ENCODE assay signal across 16 cellular contexts in the genomic region with DNA sequence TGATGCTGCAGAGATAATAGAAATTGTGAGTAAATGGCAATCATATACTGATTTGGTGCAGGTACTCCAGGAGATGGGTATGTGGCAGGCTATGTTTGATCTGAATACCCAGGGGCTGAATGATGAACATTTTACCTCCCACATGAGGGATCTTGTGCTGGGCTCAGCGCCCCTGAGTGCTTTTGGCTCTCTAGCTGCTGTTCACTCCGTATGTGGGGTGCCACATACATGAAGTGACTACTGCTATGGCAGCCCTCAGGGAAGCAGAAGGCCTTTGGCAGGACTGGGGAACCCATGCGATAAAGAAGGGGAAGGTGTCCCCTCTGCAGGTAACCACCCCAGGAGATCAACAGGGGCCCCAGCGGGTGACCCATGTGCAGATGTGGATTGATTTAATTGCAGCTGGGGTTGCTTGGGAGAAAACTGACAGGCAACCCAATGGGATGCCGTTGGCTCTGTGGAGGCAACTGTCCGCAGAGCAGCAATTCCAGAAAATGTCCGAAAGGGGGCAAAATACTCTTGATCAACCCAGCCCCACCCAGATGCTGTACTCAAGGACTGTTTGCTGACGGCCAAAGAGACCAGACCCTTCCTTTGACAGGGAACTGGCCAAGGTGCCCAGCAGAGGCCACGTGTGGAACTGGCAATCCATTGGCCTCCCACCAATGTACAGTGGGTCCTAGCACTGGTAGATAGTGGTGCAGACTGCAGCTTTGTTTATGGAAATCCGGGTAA. TPM values are rescaled to one million over a fixed set of nuclear protein-coding genes. Genes with fewer than 3 reads are reported as not detected.
A peak's percentile ranks its signal among the peaks of the same experiment; 100 is the strongest.
DNase-seq lines count a peak whose midpoint lies in the region; ATAC-seq and TF ChIP-seq lines count a peak whose summit lies in the region.
"Had no signal": no experiment of that assay in that cellular context is flagged by ENCODE, and none has a peak within 500 bp of the region (broad histone marks: within the 10 kb centered on the region; RNA-seq: fewer than 3 reads in every experiment).

No MANE protein-coding gene starts in this region.

- intact Hi-C loops in psoas muscle (cut with DNase I) (no loop called here), sciatic nerve (cut with DNase I) (no loop called here)

- 41 to 43% (median 42%) methylated on average over 10 of the region's 10 CpGs for WGBS in psoas muscle, 3 donors

- H3K4me3 ChIP-seq in GM23338 (no peak overlapping the region), psoas muscle (no peak overlapping the region)
- H3K4me3 ChIP-seq: esophagus squamous epithelium, heart left ventricle, stomach had no signal

- no peaks in the 10 kb centered on the region for H3K36me3 Mint-ChIP-seq in GM23338 (ENCODE audit: low read depth)
- no peaks in the 10 kb centered on the region for H3K36me3 Mint-ChIP-seq in endothelial cell (ENCODE audit: low read depth, unreplicated experiment)
- H3K36me3 Mint-ChIP-seq: activated CD8-positive, alpha-beta memory T cell treated with anti-CD3 and anti-CD28 coated beads, Interleukin-2, amount 10 ng/mL, durations not matched to agents 7 days and 5 days had no signal

- no peaks in the 10 kb centered on the region for H3K79me2 ChIP-seq in GM23338 (replicated peaks; ENCODE audit: insufficient read depth)

- no peak overlapping the region for H3K27ac ChIP-seq in GM23338 (ENCODE audit: low read depth)
- no peak overlapping the region for H3K27ac ChIP-seq in psoas muscle
- H3K27ac ChIP-seq: esophagus squamous epithelium, heart left ventricle, stomach had no signal

- H3K9me3 ChIP-seq in psoas muscle = no peaks in the 10 kb centered on the region
- H3K9me3 ChIP-seq: esophagus squamous epithelium, heart left ventricle, stomach had no signal

- no peaks in the 10 kb centered on the region for H4K20me1 ChIP-seq in GM23338 (replicated peaks; ENCODE audit: insufficient read depth)

- 0 out of 2 replicates have a peak, but pooled peaks cover 15% of the 10 kb centered on the region for H3K27me3 ChIP-seq in GM23338 (ENCODE audit: insufficient read depth)
- no peaks in the 10 kb centered on the region for H3K27me3 ChIP-seq in psoas muscle (ENCODE audit: insufficient read depth in 3 of 3, low read length in 2 of 3)
- H3K27me3 ChIP-seq: esophagus squamous epithelium, heart left ventricle, stomach had no signal

- TF ChIP-seq CTCF in GM23338 (conservative IDR thresholded peaks at IDR 0.05; ENCODE audit: low read depth in 2 of 2) (peak; percentile 48 to 63), endothelial cell (IDR thresholded peaks at IDR 0.05; ENCODE audit: unreplicated experiment) (peak; percentile 30), psoas muscle (IDR thresholded peaks at IDR 0.05) (no peak)

- H3K4me1 Mint-ChIP-seq in GM23338 (no peaks in the 10 kb centered on the region), endothelial cell (ENCODE audit: unreplicated experiment) (peaks cover 3% of the 10 kb centered on the region)
- H3K4me1 Mint-ChIP-seq: activated CD8-positive, alpha-beta memory T cell treated with anti-CD3 and anti-CD28 coated beads, Interleukin-2, amount 10 ng/mL, durations not matched to agents 7 days and 5 days had no signal

- H2AFZ ChIP-seq in GM23338 = no peak overlapping the region

- H3K27me3 Mint-ChIP-seq in GM23338 (ENCODE audit: insufficient read depth, low read depth, poor library complexity) = peaks cover 12% of the 10 kb centered on the region
- peaks cover 5% of the 10 kb centered on the region for H3K27me3 Mint-ChIP-seq in endothelial cell (ENCODE audit: unreplicated experiment)
- H3K27me3 Mint-ChIP-seq: activated CD8-positive, alpha-beta memory T cell treated with anti-CD3 and anti-CD28 coated beads, Interleukin-2, amount 10 ng/mL, durations not matched to agents 7 days and 5 days had no signal

- H3K27ac Mint-ChIP-seq in GM23338 (no peak overlapping the region), endothelial cell (ENCODE audit: unreplicated experiment) (no peak overlapping the region)
- H3K27ac Mint-ChIP-seq: activated CD8-positive, alpha-beta memory T cell treated with anti-CD3 and anti-CD28 coated beads, Interleukin-2, amount 10 ng/mL, durations not matched to agents 7 days and 5 days had no signal

- no peaks in the 10 kb centered on the region; the same call in 2 of the 3 replicates for H3K9me3 Mint-ChIP-seq in GM23338
- H3K9me3 Mint-ChIP-seq in endothelial cell (ENCODE audit: unreplicated experiment) = no peaks in the 10 kb centered on the region

- ATAC-seq in GM23338 (peak; percentile 98), psoas muscle (no peak), sciatic nerve (no peak)
- ATAC-seq: activated CD8-positive, alpha-beta memory T cell treated with anti-CD3 and anti-CD28 coated beads, Interleukin-2, amount 10 ng/mL, durations not matched to agents 7 days and 5 days had no signal

- DNase-seq in Daoy (ENCODE audit: low read depth) (peak; percentile 24), GM23338 (ENCODE audit: low spot score) (peak; percentile 85), M059J (ENCODE audit: low read depth) (peak; percentile 5), endothelial cell (ENCODE audit: low spot score) (peak; percentile 29), psoas muscle (no peak), sciatic nerve (ENCODE audit: low spot score) (no peak), nucleus accumbens (lab: John Stamatoyannopoulos, UW) (no peak), COLO668 (lab: John Stamatoyannopoulos, UW; ENCODE audit: unreplicated experiment) (no peak)
- DNase-seq: activated CD8-positive, alpha-beta memory T cell treated with anti-CD3 and anti-CD28 coated beads, Interleukin-2, amount 10 ng/mL, durations not matched to agents 7 days and 5 days; esophagus squamous epithelium; heart left ventricle; NCI-H2171 treated with DMSO at 0.1 percent for 48 hours; stomach had no signal

- no peaks in the 10 kb centered on the region for H3K9me2 ChIP-seq in GM23338 (ENCODE audit: insufficient read depth)

- no peaks in the 10 kb centered on the region for H3K36me3 ChIP-seq in GM23338 (ENCODE audit: insufficient read depth)
- no peaks in the 10 kb centered on the region for H3K36me3 ChIP-seq in psoas muscle (ENCODE audit: insufficient read depth in 1 of 2, low read depth in 1 of 2)
- H3K36me3 ChIP-seq: esophagus squamous epithelium, heart left ventricle, stomach had no signal

- H3K4me3 Mint-ChIP-seq in GM23338 (no peak overlapping the region), endothelial cell (ENCODE audit: unreplicated experiment) (no peak overlapping the region)
- H3K4me3 Mint-ChIP-seq: activated CD8-positive, alpha-beta memory T cell treated with anti-CD3 and anti-CD28 coated beads, Interleukin-2, amount 10 ng/mL, durations not matched to agents 7 days and 5 days had no signal

- H3F3A ChIP-seq in GM23338 (replicated peaks; ENCODE audit: low read depth) = no peaks in the 10 kb centered on the region

- no peaks in the 10 kb centered on the region for H3K4me1 ChIP-seq in GM23338 (ENCODE audit: insufficient read depth)
- no peaks in the 10 kb centered on the region for H3K4me1 ChIP-seq in psoas muscle
- H3K4me1 ChIP-seq: esophagus squamous epithelium, stomach had no signal

- H3K4me2 ChIP-seq in GM23338 = no peak overlapping the region

TF ChIP-seq in GM23338, 12 proteins besides CTCF, POLR2A, EP300 and RAD21 (continues in another document):
- no peak for TF ChIP-seq ZNF114 (CRISPR knock-in tag; IDR thresholded peaks at IDR 0.05)
- TF ChIP-seq, protein P1, sequence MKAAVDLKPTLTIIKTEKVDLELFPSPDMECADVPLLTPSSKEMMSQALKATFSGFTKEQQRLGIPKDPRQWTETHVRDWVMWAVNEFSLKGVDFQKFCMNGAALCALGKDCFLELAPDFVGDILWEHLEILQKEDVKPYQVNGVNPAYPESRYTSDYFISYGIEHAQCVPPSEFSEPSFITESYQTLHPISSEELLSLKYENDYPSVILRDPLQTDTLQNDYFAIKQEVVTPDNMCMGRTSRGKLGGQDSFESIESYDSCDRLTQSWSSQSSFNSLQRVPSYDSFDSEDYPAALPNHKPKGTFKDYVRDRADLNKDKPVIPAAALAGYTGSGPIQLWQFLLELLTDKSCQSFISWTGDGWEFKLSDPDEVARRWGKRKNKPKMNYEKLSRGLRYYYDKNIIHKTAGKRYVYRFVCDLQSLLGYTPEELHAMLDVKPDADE (IDR thresholded peaks at IDR 0.05) = no peak
- no peak for TF ChIP-seq EZH2 (IDR thresholded peaks at IDR 0.05; ENCODE audit: low read depth, unreplicated experiment)
- no peak for TF ChIP-seq CREB1 (CRISPR knock-in tag; IDR thresholded peaks at IDR 0.05; ENCODE audit: low read depth)
- TF ChIP-seq, protein P2, sequence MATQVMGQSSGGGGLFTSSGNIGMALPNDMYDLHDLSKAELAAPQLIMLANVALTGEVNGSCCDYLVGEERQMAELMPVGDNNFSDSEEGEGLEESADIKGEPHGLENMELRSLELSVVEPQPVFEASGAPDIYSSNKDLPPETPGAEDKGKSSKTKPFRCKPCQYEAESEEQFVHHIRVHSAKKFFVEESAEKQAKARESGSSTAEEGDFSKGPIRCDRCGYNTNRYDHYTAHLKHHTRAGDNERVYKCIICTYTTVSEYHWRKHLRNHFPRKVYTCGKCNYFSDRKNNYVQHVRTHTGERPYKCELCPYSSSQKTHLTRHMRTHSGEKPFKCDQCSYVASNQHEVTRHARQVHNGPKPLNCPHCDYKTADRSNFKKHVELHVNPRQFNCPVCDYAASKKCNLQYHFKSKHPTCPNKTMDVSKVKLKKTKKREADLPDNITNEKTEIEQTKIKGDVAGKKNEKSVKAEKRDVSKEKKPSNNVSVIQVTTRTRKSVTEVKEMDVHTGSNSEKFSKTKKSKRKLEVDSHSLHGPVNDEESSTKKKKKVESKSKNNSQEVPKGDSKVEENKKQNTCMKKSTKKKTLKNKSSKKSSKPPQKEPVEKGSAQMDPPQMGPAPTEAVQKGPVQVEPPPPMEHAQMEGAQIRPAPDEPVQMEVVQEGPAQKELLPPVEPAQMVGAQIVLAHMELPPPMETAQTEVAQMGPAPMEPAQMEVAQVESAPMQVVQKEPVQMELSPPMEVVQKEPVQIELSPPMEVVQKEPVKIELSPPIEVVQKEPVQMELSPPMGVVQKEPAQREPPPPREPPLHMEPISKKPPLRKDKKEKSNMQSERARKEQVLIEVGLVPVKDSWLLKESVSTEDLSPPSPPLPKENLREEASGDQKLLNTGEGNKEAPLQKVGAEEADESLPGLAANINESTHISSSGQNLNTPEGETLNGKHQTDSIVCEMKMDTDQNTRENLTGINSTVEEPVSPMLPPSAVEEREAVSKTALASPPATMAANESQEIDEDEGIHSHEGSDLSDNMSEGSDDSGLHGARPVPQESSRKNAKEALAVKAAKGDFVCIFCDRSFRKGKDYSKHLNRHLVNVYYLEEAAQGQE (IDR thresholded peaks at IDR 0.05; ENCODE audit: unreplicated experiment) = peak; percentile 31
- no peak for TF ChIP-seq NANOG (IDR thresholded peaks at IDR 0.05; ENCODE audit: borderline replicate concordance)

RNA-seq across cellular contexts. Expression of a gene that starts 29.5 kb away (rescaled TPM):
- 0.11 and 0.48 TPM in 2 replicates for total RNA-seq in Daoy (2014; rRNA removed; shearing (Covaris generic))
- total RNA-seq in GM23338 (2014; rRNA removed; shearing (Covaris generic)) = not detected in 2 replicates
- polyA plus RNA-seq in GM23338 (2016; fragmentation: Nextera tagmentation; extraction: Ambion mirVana) (not detected in 2 replicates), psoas muscle (not detected)
- not detected in 2 replicates for total RNA-seq in M059J (2014; rRNA removed; shearing (Covaris generic))
- total RNA-seq in endothelial cell (ENCODE audit: unreplicated experiment) (0.21 TPM), psoas muscle (not detected), sciatic nerve (0.36 TPM)
- total RNA-seq: activated CD8-positive, alpha-beta memory T cell treated with anti-CD3 and anti-CD28 coated beads, Interleukin-2, amount 10 ng/mL, durations not matched to agents 7 days and 5 days; esophagus squamous epithelium; MCF 10A; osteocyte had no signal
- polyA plus RNA-seq: BJ, stomach had no signal

Comparison
In these comparisons a context has a peak if more than half of its experiments do, and no peak if none do; other contexts are left out.
1. DNase-seq: peak in Daoy (single experiment), GM23338 (single experiment), M059J (single experiment) and endothelial cell (single experiment); none in psoas muscle (0 of 2), sciatic nerve (single experiment), nucleus accumbens (0 of 56) and COLO668 (single experiment).